25 cellular contexts compared by ENCODE assay signal in the genomic region with DNA sequence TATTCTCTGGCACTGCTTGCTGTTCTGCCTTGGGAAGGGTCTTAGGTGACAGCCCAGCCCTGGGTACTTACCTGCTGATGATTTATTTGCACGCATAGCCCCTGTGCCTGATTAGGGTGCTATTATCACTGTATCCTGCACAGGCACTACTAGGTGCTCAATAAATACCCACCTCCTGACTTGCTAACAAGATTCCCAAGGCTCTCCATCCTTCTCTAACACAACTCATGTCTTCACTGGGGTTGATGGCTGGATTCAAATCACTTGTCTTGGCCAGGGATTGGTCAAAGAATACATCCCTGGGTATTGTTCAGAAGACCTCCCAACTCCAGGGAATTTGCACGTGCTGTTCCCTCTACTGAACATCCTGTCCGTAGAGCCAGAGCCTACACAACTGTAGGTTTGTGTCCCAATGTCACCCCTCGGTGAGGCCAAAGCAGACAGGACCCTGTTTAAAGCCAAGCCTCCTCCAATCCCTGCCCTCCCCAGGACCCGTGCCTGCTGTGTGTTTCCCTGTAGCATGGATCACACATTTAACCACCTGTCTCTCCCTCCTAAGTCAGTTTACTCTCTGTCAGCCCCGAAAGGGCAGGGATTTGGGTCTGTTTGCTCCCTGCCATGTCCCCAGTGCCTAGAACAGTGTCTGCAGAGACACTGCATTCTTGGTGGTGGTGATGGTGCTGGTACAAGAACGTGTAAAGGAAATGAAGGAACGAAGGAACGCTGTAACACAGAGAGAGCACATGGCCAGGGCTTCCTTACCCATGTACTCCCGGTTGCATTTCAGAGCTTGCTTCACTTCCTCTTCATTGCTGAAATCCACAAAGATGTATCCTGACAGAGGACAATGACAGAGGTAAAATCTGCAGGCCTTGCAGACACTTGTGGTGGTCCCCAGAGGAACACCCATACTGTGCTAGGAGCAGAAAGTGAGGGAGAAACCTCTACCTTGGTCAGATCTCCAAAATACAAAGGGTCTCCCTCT. TPM values are rescaled to one million over a fixed set of nuclear protein-coding genes. Genes with fewer than 3 reads are reported as not detected.
A peak's percentile ranks its signal among the peaks of the same experiment; 100 is the strongest.
DNase-seq lines count a peak whose midpoint lies in the region; FAIRE-seq and TF ChIP-seq lines count a peak whose summit lies in the region.
"Had no signal": no experiment of that assay in that cellular context is flagged by ENCODE, and none has a peak within 500 bp of the region (broad histone marks: within the 10 kb centered on the region; RNA-seq: fewer than 3 reads in every experiment).

No MANE protein-coding gene starts in this region.

- no peak for TF ChIP-seq POLR2A in NB4 (IDR thresholded peaks at IDR 0.05; ENCODE audit: extremely low read depth, insufficient read length)

- no peak overlapping the region for H2BK5ac ChIP-seq in H9 (ENCODE audit: insufficient read length, low read length)

- H3K9me3 Mint-ChIP-seq in H9, result no peaks in the 10 kb centered on the region
- H3K9me3 Mint-ChIP-seq: CD4-positive, alpha-beta T cell; HFFc6 had no signal

- no peak overlapping the region for H4K91ac ChIP-seq in H9 (ENCODE audit: insufficient read length, low read depth, low read length)

- no peak overlapping the region for H3K9ac ChIP-seq in H9 (ENCODE audit: extremely low read depth, insufficient read length, low read length)
- H3K9ac ChIP-seq: BLaER1, GM23248 had no signal

- peaks cover 39 to 72% (median 43%) of the 10 kb centered on the region in 3 experiments; a peak in 6 of 7 replicates for H3K36me3 Mint-ChIP-seq in H9 (ENCODE audit: insufficient read depth in 1 of 3, low read depth in 3 of 3)

- TF ChIP-seq CTCF in NB4 (IDR thresholded peaks at IDR 0.05; ENCODE audit: low read depth, low read length), result no peak
- TF ChIP-seq CTCF in bronchial epithelial cell (IDR thresholded peaks at IDR 0.05; ENCODE audit: insufficient read depth, low read length, severe bottlenecking), result no peak
- no peak for TF ChIP-seq CTCF in left ventricle myocardium inferior (IDR thresholded peaks at IDR 0.05; ENCODE audit: borderline replicate concordance)
- TF ChIP-seq CTCF in H9 (conservative IDR thresholded peaks at IDR 0.05), result no peak

- H3K36me3 ChIP-seq in bronchial epithelial cell (ENCODE audit: control insufficient read depth, insufficient read depth, low read length) (peaks cover 15% of the 10 kb centered on the region), left ventricle myocardium inferior (peaks cover 99% of the 10 kb centered on the region)

- intact Hi-C loops in left ventricle myocardium inferior (cut with micrococcal nuclease), result no loop called here

- H3K56ac ChIP-seq in H9 (ENCODE audit: insufficient read length, low read depth, low read length), result no peak overlapping the region

- H2BK12ac ChIP-seq in H9 (ENCODE audit: insufficient read length, low read depth, low read length), result no peak overlapping the region

- H3K4me3 ChIP-seq in NB4 (ENCODE audit: low read depth, low read length), result no peak overlapping the region
- H3K4me3 ChIP-seq in bronchial epithelial cell (ENCODE audit: low read depth, low read length), result no peak overlapping the region
- no peak overlapping the region for H3K4me3 ChIP-seq in left ventricle myocardium inferior
- H3K4me3 ChIP-seq: BLaER1, GM23248, HAP-1, Peyer's patch had no signal

- H3K27me3 ChIP-seq in bronchial epithelial cell (ENCODE audit: control insufficient read depth, insufficient read depth, low read length) (no peaks in the 10 kb centered on the region), left ventricle myocardium inferior (ENCODE audit: low read depth) (no peaks in the 10 kb centered on the region), H9 (ENCODE audit: insufficient read depth, low read length) (no peaks in the 10 kb centered on the region)
- H3K27me3 ChIP-seq: BLaER1, Peyer's patch had no signal

- no peak overlapping the region for H2BK120ac ChIP-seq in H9 (ENCODE audit: low read depth, low read length, poor library complexity, severe bottlenecking)

- no peak overlapping the region for H3K23ac ChIP-seq in H9 (ENCODE audit: insufficient read length, low read depth, low read length)

- no peak overlapping the region for H2BK20ac ChIP-seq in H9 (ENCODE audit: low read depth, low read length, poor library complexity, severe bottlenecking)

- no peaks in the 10 kb centered on the region for H3K23me2 ChIP-seq in H9 (ENCODE audit: insufficient read length, low read depth, low read length, poor library complexity, severe bottlenecking)

- no peaks in the 10 kb centered on the region for H3K79me1 ChIP-seq in H9 (ENCODE audit: insufficient read depth, low read depth, low read length, poor library complexity, severe bottlenecking)

- DNase-seq in SKM-1 (lab: John Stamatoyannopoulos, UW; ENCODE audit: unreplicated experiment), result peak; percentile 9
- no peak for DNase-seq in SKM-1 treated with dmso at 0.1 percent for 144 hours (lab: John Stamatoyannopoulos, UW; ENCODE audit: unreplicated experiment)
- DNase-seq in GF-D8 (lab: John Stamatoyannopoulos, UW), result peak; percentile 66
- DNase-seq in NB4 (ENCODE audit: low read depth), result peak; percentile 31
- DNase-seq in bronchial epithelial cell (ENCODE audit: low read depth), result no peak
- DNase-seq in left ventricle myocardium inferior, result no peak
- no peak for DNase-seq in H9
- no peak for DNase-seq in NCI-H1417 treated with DMSO at 0.1 percent for 48 hours (lab: John Stamatoyannopoulos, UW)
- DNase-seq: CD4-positive, alpha-beta T cell; GM23248; HFFc6; KG1; MM.1S; NCI-H1105 treated with DMSO at 0.1 percent for 48 hours; NCI-H1694; NCI-H2029 treated with DMSO at 0.1 percent for 48 hours; NCI-H2227 treated with DMSO at 0.1 percent for 48 hours; NCI-H526 treated with DMSO at 0.1 percent for 48 hours; OCI-M1; Peyer's patch; SHP77 treated with DMSO at 0.1 percent for 48 hours; T-helper 1 cell had no signal

- H3K4me1 Mint-ChIP-seq in H9, result no peaks in the 10 kb centered on the region

- no peak overlapping the region for H4K8ac ChIP-seq in H9 (replicated peaks; ENCODE audit: insufficient read length, low read depth, low read length)

- no CpG with 5 or more reads among the region's 10 CpGs for WGBS in H9 (ENCODE audit: extremely low coverage, insufficient read length, low lambda C conversion rate)

- H3K18ac ChIP-seq in H9 (ENCODE audit: insufficient read length, low read depth, low read length), result no peak overlapping the region

- no peaks in the 10 kb centered on the region for H4K20me1 ChIP-seq in H9 (ENCODE audit: control insufficient read depth, insufficient read depth, insufficient read length)
- H4K20me1 ChIP-seq: BLaER1 had no signal

- H2AFZ ChIP-seq in H9 (ENCODE audit: low read length), result no peak overlapping the region
- H2AFZ ChIP-seq: GM23248 had no signal

- H3K9me3 ChIP-seq in left ventricle myocardium inferior (replicated peaks) (no peaks in the 10 kb centered on the region), H9 (ENCODE audit: control insufficient read depth, low read depth, low read length) (no peaks in the 10 kb centered on the region)
- H3K9me3 ChIP-seq: BLaER1, HAP-1, Peyer's patch had no signal

- no peak overlapping the region for H4K5ac ChIP-seq in H9 (ENCODE audit: insufficient read length, low read depth, low read length)

- H3K4me3 Mint-ChIP-seq in H9, result no peak overlapping the region
- H3K4me3 Mint-ChIP-seq: CD4-positive, alpha-beta T cell; HFFc6 had no signal

- H3K27ac ChIP-seq in left ventricle myocardium inferior (replicated peaks) (no peak overlapping the region), H9 (ENCODE audit: insufficient read length, low read depth, low read length) (no peak overlapping the region)
- H3K27ac ChIP-seq: BLaER1, GM23248, Peyer's patch had no signal

- H3K4me2 ChIP-seq in H9 (ENCODE audit: insufficient read depth, insufficient read length, low read length), result no peak overlapping the region
- H3K4me2 ChIP-seq: BLaER1 had no signal

- no peak overlapping the region for H2BK15ac ChIP-seq in H9 (ENCODE audit: low read depth, low read length)

- no peak overlapping the region for H3K14ac ChIP-seq in H9 (ENCODE audit: insufficient read depth, low read length)

- H2AK5ac ChIP-seq in H9 (ENCODE audit: insufficient read length, low read length), result no peak overlapping the region

- no peaks in the 10 kb centered on the region for H3K27me3 Mint-ChIP-seq in H9 (ENCODE audit: low read depth)
- H3K27me3 Mint-ChIP-seq: CD4-positive, alpha-beta T cell had no signal

- no peaks in the 10 kb centered on the region for H3K79me2 ChIP-seq in H9 (ENCODE audit: insufficient read depth, low read length)

- no peak overlapping the region for H3K27ac Mint-ChIP-seq in H9
- H3K27ac Mint-ChIP-seq: CD4-positive, alpha-beta T cell; HFFc6 had no signal

- peak; percentile 81 for FAIRE-seq in bronchial epithelial cell (lab: Jason Lieb, UNC)
- FAIRE-seq: D721Med had no signal

- H3K4me1 ChIP-seq in left ventricle myocardium inferior (no peaks in the 10 kb centered on the region), H9 (ENCODE audit: insufficient read depth, low read length) (no peaks in the 10 kb centered on the region)
- H3K4me1 ChIP-seq: HAP-1, Peyer's patch had no signal

- no peak overlapping the region for H3T11ph ChIP-seq in H9 (ENCODE audit: low read length)

- H3K4ac ChIP-seq in H9 (ENCODE audit: low read depth, low read length), result no peak overlapping the region

RNA-seq across cellular contexts. Expression of a gene that starts 16.5 kb away (rescaled TPM):
- total RNA-seq in bronchial epithelial cell (14.0 and 19.0 TPM in 2 replicates), left ventricle myocardium inferior (18.9 TPM), H9 (2021) (32.2 and 33.1 TPM in 2 replicates)

Comparison
In these comparisons a context has a peak if more than half of its experiments do, and no peak if none do; other contexts are left out.
1. DNase-seq: peak in SKM-1 (single experiment), GF-D8 (single experiment) and NB4 (single experiment); none in SKM-1 treated with dmso at 0.1 percent for 144 hours (single experiment), bronchial epithelial cell (single experiment), left ventricle myocardium inferior (single experiment), H9 (single experiment) and NCI-H1417 treated with DMSO at 0.1 percent for 48 hours (single experiment).